Comparison of ENCODE assay signal across 1 cellular context in genomic region chr1:203861379-203862184, GRCh38.
TF ChIP-seq lines count a peak whose summit lies in the region.

Gene SNRPE (plus strand): TSS chr1:203861599. CDS start chr1:203861660, 61 bp downstream.

TF ChIP-seq in HEK293, 187 proteins besides CTCF, POLR2A, EP300 and RAD21 (continued from another document and continues in another):
- peak; percentile 67 for TF ChIP-seq PATZ1 (tag by site-specific recombination; IDR thresholded peaks at IDR 0.05)
- TF ChIP-seq ZNF660 (tag by site-specific recombination; IDR thresholded peaks at IDR 0.05): peak; percentile 92
- TF ChIP-seq ZNF513 (tag by site-specific recombination; IDR thresholded peaks at IDR 0.05): no peak
- TF ChIP-seq ZBTB8A (tag by site-specific recombination; IDR thresholded peaks at IDR 0.05): peak; percentile 62
- TF ChIP-seq ZBTB20 (tag by site-specific recombination; IDR thresholded peaks at IDR 0.05): peak; percentile 53; the same call in 1 of the 2 replicates
- TF ChIP-seq ZNF571 (tag by site-specific recombination; IDR thresholded peaks at IDR 0.05): no peak
- TF ChIP-seq ZNF529 (tag by site-specific recombination; IDR thresholded peaks at IDR 0.05; ENCODE audit: insufficient replicate concordance): no peak
- no peak; the same call in 1 of the 2 replicates for TF ChIP-seq ZNF449 (tag by site-specific recombination; IDR thresholded peaks at IDR 0.05)
- TF ChIP-seq ZBTB48 (tag by site-specific recombination; IDR thresholded peaks at IDR 0.05): no peak; the same call in 1 of the 2 replicates
- TF ChIP-seq HOXC10 (CRISPR knock-in tag; IDR thresholded peaks at IDR 0.05): no peak
- peak; percentile 30; the same call in 1 of the 2 replicates for TF ChIP-seq ZNF610 (tag by site-specific recombination; IDR thresholded peaks at IDR 0.05; ENCODE audit: borderline replicate concordance)
- peak; percentile 95 for TF ChIP-seq ZNF580 (tag by site-specific recombination; IDR thresholded peaks at IDR 0.05)
- peak; percentile 7; the same call in 1 of the 2 replicates for TF ChIP-seq GFI1B (tag by site-specific recombination; IDR thresholded peaks at IDR 0.05)
- TF ChIP-seq ZNF792 (tag by site-specific recombination; IDR thresholded peaks at IDR 0.05): no peak
- TF ChIP-seq ZNF404 (tag by site-specific recombination; IDR thresholded peaks at IDR 0.05): no peak
- peak; percentile 92 for TF ChIP-seq ZNF629 (tag by site-specific recombination; IDR thresholded peaks at IDR 0.05)
- no peak for TF ChIP-seq ZNF747 (tag by site-specific recombination; IDR thresholded peaks at IDR 0.05)
- TF ChIP-seq ZNF561 (tag by site-specific recombination; IDR thresholded peaks at IDR 0.05; ENCODE audit: borderline replicate concordance): peak; percentile 76; the same call in 1 of the 2 replicates
- peak; percentile 98 for TF ChIP-seq ZNF654 (tag by site-specific recombination; IDR thresholded peaks at IDR 0.05; ENCODE audit: low read depth)
- TF ChIP-seq ZBTB17 (tag by site-specific recombination; IDR thresholded peaks at IDR 0.05): peak; percentile 86
- TF ChIP-seq ZNF394 (tag by site-specific recombination; IDR thresholded peaks at IDR 0.05; ENCODE audit: borderline replicate concordance): peak; percentile 68
- no peak; the same call in 1 of the 2 replicates for TF ChIP-seq ZSCAN5A (tag by site-specific recombination; IDR thresholded peaks at IDR 0.05)
- no peak for TF ChIP-seq ZNF626 (tag by site-specific recombination; IDR thresholded peaks at IDR 0.05)
- no peak for TF ChIP-seq ZNF248 (tag by site-specific recombination; IDR thresholded peaks at IDR 0.05)
- no peak for TF ChIP-seq MZF1 (tag by site-specific recombination; IDR thresholded peaks at IDR 0.05; ENCODE audit: borderline replicate concordance)
- peak; percentile 97 for TF ChIP-seq ZNF501 (tag by site-specific recombination; IDR thresholded peaks at IDR 0.05)
- TF ChIP-seq ZNF174 (tag by site-specific recombination; IDR thresholded peaks at IDR 0.05): no peak
- TF ChIP-seq ZNF677 (tag by site-specific recombination; IDR thresholded peaks at IDR 0.05): no peak
- no peak for TF ChIP-seq PRDM2 (tag by site-specific recombination; IDR thresholded peaks at IDR 0.05; ENCODE audit: borderline replicate concordance)
- no peak; the same call in 1 of the 2 replicates for TF ChIP-seq BCL11B (tag by site-specific recombination; IDR thresholded peaks at IDR 0.05; ENCODE audit: low read depth)
- TF ChIP-seq PRDM6 (tag by site-specific recombination; IDR thresholded peaks at IDR 0.05): no peak
- no peak for TF ChIP-seq ZFP41 (tag by site-specific recombination; IDR thresholded peaks at IDR 0.05; ENCODE audit: borderline replicate concordance)
- peak; percentile 43 for TF ChIP-seq ZBTB26 (tag by site-specific recombination; optimal IDR thresholded peaks at IDR 0.05)
- TF ChIP-seq ZNF398 (tag by site-specific recombination; IDR thresholded peaks at IDR 0.05): no peak
- peak; percentile 60; the same call in 1 of the 2 replicates for TF ChIP-seq GLIS1 (tag by site-specific recombination; IDR thresholded peaks at IDR 0.05)
- TF ChIP-seq MYNN (tag by site-specific recombination; IDR thresholded peaks at IDR 0.05; ENCODE audit: borderline replicate concordance): no peak
- TF ChIP-seq ZNF24 (tag by site-specific recombination; IDR thresholded peaks at IDR 0.05): peak; percentile 88
- TF ChIP-seq ZNF777 (tag by site-specific recombination; IDR thresholded peaks at IDR 0.05; ENCODE audit: borderline replicate concordance): no peak
- no peak for TF ChIP-seq ZNF140 (tag by site-specific recombination; IDR thresholded peaks at IDR 0.05)
- TF ChIP-seq ZNF837 (tag by site-specific recombination; IDR thresholded peaks at IDR 0.05): no peak
- no peak for TF ChIP-seq ZNF148 (tag by site-specific recombination; IDR thresholded peaks at IDR 0.05; ENCODE audit: borderline replicate concordance)
